Comparison of ENCODE assay signal across 1 cellular context in genomic region chr17:67725232-67726206, GRCh38.
A peak's percentile ranks its signal among the peaks of the same experiment; 100 is the strongest.
TF ChIP-seq lines count a peak whose summit lies in the region.

No MANE protein-coding gene starts in this region.

TF ChIP-seq in HCT116, 20 proteins besides CTCF, POLR2A, EP300 and RAD21:
- TF ChIP-seq POLR2AphosphoS5 (IDR thresholded peaks at IDR 0.05; ENCODE audit: low read depth, low read length) (0 out of 2 replicates have a peak, but pooled peaks have one; percentile 20), JUND (IDR thresholded peaks at IDR 0.05) (no peak)
TF ChIP-seq in HCT116: peak in this region for 1.
